24 cellular contexts compared by ENCODE assay signal in genomic region chr10:113162960-113163359, GRCh38.
DNase-seq lines count a peak whose midpoint lies in the region; ATAC-seq, FAIRE-seq and TF ChIP-seq lines count a peak whose summit lies in the region.
"Had no signal": no experiment of that assay in that cellular context is flagged by ENCODE, and none has a peak within 500 bp of the region (broad histone marks: within the 10 kb centered on the region; RNA-seq: fewer than 3 reads in every experiment).

No MANE protein-coding gene starts in this region.

- intact Hi-C loops in HepG2 (cut with micrococcal nuclease; ENCODE audit: unreplicated experiment) (no loop called here), right lobe of liver (cut with DNase I) (no loop called here), stomach (cut with DNase I; ENCODE audit: low total_unique reads) (no loop called here)

- no peaks in the 10 kb centered on the region for H3K79me2 ChIP-seq in HepG2 (ENCODE audit: insufficient read depth, low read length)

- POLR2A ChIA-PET in HepG2 (lab: Yijun Ruan, JAX) = no interaction called here

- WGBS in HepG2 (ENCODE audit: low lambda C conversion rate) = 95% methylated on average over 6 of the region's 6 CpGs
- WGBS in right lobe of liver (ENCODE audit: insufficient coverage, low coverage, low lambda C conversion rate, missing lambda C conversion rate) = 81% methylated on average over 6 of the region's 6 CpGs
- WGBS in stomach, 5 donors = 59 to 86% (median 79%) methylated on average over 6 of the region's 6 CpGs

- H3K36me3 ChIP-seq in HepG2 (replicated peaks in 1 of 2; ENCODE audit: control insufficient read depth in 1 of 2, insufficient read depth in 2 of 2, low read length in 2 of 2) = peaks cover 26 to 75% of the 10 kb centered on the region in 2 experiments
- peaks cover 0 to 22% (median 16%) of the 10 kb centered on the region in 4 donors for H3K36me3 ChIP-seq in right lobe of liver
- H3K36me3 ChIP-seq in muscle layer of colon (ENCODE audit: insufficient read depth, low read length) = peaks cover 19% of the 10 kb centered on the region
- peaks cover 25 to 81% (median 67%) of the 10 kb centered on the region in 4 donors for H3K36me3 ChIP-seq in stomach

- in situ Hi-C loops in HepG2 (cut with HindIII; ENCODE audit: extremely low pct_ligation_motif_present, low pct_unique_long_range_greater_than_20kb) = no loop called here

- H3K9me3 ChIP-seq in HepG2 (ENCODE audit: low read length) (no peaks in the 10 kb centered on the region), right lobe of liver (no peaks in the 10 kb centered on the region), muscle layer of colon (ENCODE audit: low read length) (no peaks in the 10 kb centered on the region), stomach (no peaks in the 10 kb centered on the region)
- H3K9me3 ChIP-seq: BE2C had no signal

- no peak overlapping the region for H3K4me3 ChIP-seq in HepG2 (replicated peaks in 1 of 3; ENCODE audit: insufficient read depth in 1 of 3, low read depth in 2 of 3, low read length in 3 of 3)
- H3K4me3 ChIP-seq in right lobe of liver = no peak overlapping the region
- no peak overlapping the region for H3K4me3 ChIP-seq in muscle layer of colon (ENCODE audit: low read depth in 1 of 2, low read length in 2 of 2)
- H3K4me3 ChIP-seq in stomach = no peak overlapping the region
- H3K4me3 ChIP-seq: GM12878, GM23248 had no signal

- H3K27ac ChIP-seq in HepG2 (ENCODE audit: extremely low read length, insufficient read depth, low read length) (no peak overlapping the region), right lobe of liver (no peak overlapping the region), muscle layer of colon (ENCODE audit: low read depth, low read length) (peak overlapping the region; percentile 56), stomach (peak overlapping the region in 4 of 5 donors; percentile 8 to 59 (median 39))
- H3K27ac ChIP-seq: GM23248 had no signal

- no peak for ATAC-seq in HepG2
- ATAC-seq in right lobe of liver = no peak
- ATAC-seq in HG02840 (IDR thresholded peaks at IDR 0.05; ENCODE audit: low FRiP score, unreplicated experiment) = no peak
- ATAC-seq: GM12878 had no signal

- CTCF ChIA-PET in HepG2 (lab: Yijun Ruan, JAX; ENCODE audit: low intra/inter-chr PET ratio, low total read pairs) = no interaction called here

- no peak for TF ChIP-seq EP300 in HepG2 (IDR thresholded peaks at IDR 0.05; ENCODE audit: low read depth in 2 of 2, low read length in 2 of 2)
- TF ChIP-seq EP300 in HepG2 (CRISPR knock-in tag; IDR thresholded peaks at IDR 0.05; ENCODE audit: borderline replicate concordance) = no peak
- peak; percentile 40 for TF ChIP-seq EP300 in stomach (IDR thresholded peaks at IDR 0.05)

- DNase-seq in HepG2 (ENCODE audit: low spot score) (no peak), right lobe of liver (no peak), stomach (no peak), DMS79 (lab: John Stamatoyannopoulos, UW) (no peak), GM12892 (ENCODE audit: insufficient read length) (no peak), NCI-H146 treated with DMSO at 0.1 percent for 48 hours (lab: John Stamatoyannopoulos, UW; ENCODE audit: unreplicated experiment) (no peak)
- DNase-seq: 8988T; BE2C; CD4-positive, alpha-beta memory T cell; DND-41; GM23248; KG1; MM.1S; NCI-H1092 treated with DMSO at 0.1 percent for 48 hours; NCI-H1694 treated with DMSO at 0.1 percent for 48 hours; NCI-H345; NCI-H526 treated with DMSO at 0.1 percent for 48 hours; SHP77 had no signal

- TF ChIP-seq CTCF in HepG2 (CRISPR knock-in tag; IDR thresholded peaks at IDR 0.05) (no peak), right lobe of liver (IDR thresholded peaks at IDR 0.05) (no peak), stomach (IDR thresholded peaks at IDR 0.05) (no peak)

- TF ChIP-seq POLR2A in HepG2 (IDR thresholded peaks at IDR 0.05; ENCODE audit: insufficient read depth in 1 of 2, low read depth in 2 of 2, low read length in 2 of 2) (no peak), right lobe of liver (IDR thresholded peaks at IDR 0.05) (no peak), stomach (IDR thresholded peaks at IDR 0.05) (no peak), GM12892 (IDR thresholded peaks at IDR 0.05; ENCODE audit: low read depth, low read length) (no peak)

- no TSS peak for BruUV-seq in HepG2 (replicated peaks; lab: Mats Ljungman, UMichigan)

- no peak for TF ChIP-seq RAD21 in HepG2 (CRISPR knock-in tag; IDR thresholded peaks at IDR 0.05)

- H3K4me2 ChIP-seq in HepG2 (ENCODE audit: low read depth, low read length) = no peak overlapping the region

- H3K9ac ChIP-seq in HepG2 (ENCODE audit: insufficient read depth, low read depth, low read length) (no peak overlapping the region), muscle layer of colon (ENCODE audit: low read length) (no peak overlapping the region)
- H3K9ac ChIP-seq: GM23248 had no signal

- peaks cover 3% of the 10 kb centered on the region; the same call in 1 of the 2 replicates for H4K20me1 ChIP-seq in HepG2 (ENCODE audit: insufficient read depth, low read length)

- no peaks in the 10 kb centered on the region for H3K4me1 ChIP-seq in HepG2 (ENCODE audit: insufficient read depth, low read length)
- peaks cover 0 to 10% (median 0%) of the 10 kb centered on the region in 4 donors for H3K4me1 ChIP-seq in right lobe of liver
- H3K4me1 ChIP-seq in muscle layer of colon (ENCODE audit: insufficient read depth, low read length) = peaks cover 19% of the 10 kb centered on the region
- H3K4me1 ChIP-seq in stomach = peaks cover 0 to 29% (median 14%) of the 10 kb centered on the region in 4 donors

- H3K27me3 ChIP-seq in HepG2 (ENCODE audit: control insufficient read depth in 1 of 2, insufficient read depth in 2 of 2, low read length in 2 of 2) (no peaks in the 10 kb centered on the region), right lobe of liver (no peaks in the 10 kb centered on the region), muscle layer of colon (ENCODE audit: control insufficient read depth in 1 of 2, insufficient read depth in 2 of 2, low read length in 2 of 2) (no peaks in the 10 kb centered on the region), stomach (no peaks in the 10 kb centered on the region)
- H3K27me3 ChIP-seq: BE2C had no signal

- no peak overlapping the region for H2AFZ ChIP-seq in HepG2 (ENCODE audit: low read length)
- H2AFZ ChIP-seq: GM23248 had no signal

- no peak for FAIRE-seq in HepG2 (lab: Jason Lieb, UNC)
- no peak for FAIRE-seq in GM12892 (lab: Jason Lieb, UNC)
- FAIRE-seq: D721Med, G401.6, GM12878, GM18507 had no signal

TF ChIP-seq in HepG2, 621 proteins besides CTCF, POLR2A, EP300 and RAD21:
- TF ChIP-seq CREB1 (IDR thresholded peaks at IDR 0.05) (no peak), CREB1 (CRISPR knock-in tag; IDR thresholded peaks at IDR 0.05) (no peak), RBM22 (optimal IDR thresholded peaks at IDR 0.05; ENCODE audit: low read length) (peak; percentile 66), RFXAP (CRISPR knock-in tag; IDR thresholded peaks at IDR 0.05; ENCODE audit: borderline replicate concordance) (no peak)

Comparison
In these comparisons a context has a peak if more than half of its experiments do, and no peak if none do; other contexts are left out.
1. H3K27ac ChIP-seq: peak in muscle layer of colon (single experiment) and stomach (4 of 5); none in HepG2 (single experiment) and right lobe of liver (0 of 3).